Comparison of ENCODE assay signal across 19 cellular contexts in genomic region chr14:76163668-76164363, GRCh38. TPM values are rescaled to one million over a fixed set of nuclear protein-coding genes. Genes with fewer than 3 reads are reported as not detected.
A peak's percentile ranks its signal among the peaks of the same experiment; 100 is the strongest.
DNase-seq lines count a peak whose midpoint lies in the region; ATAC-seq, FAIRE-seq and TF ChIP-seq lines count a peak whose summit lies in the region.
"Had no signal": no experiment of that assay in that cellular context is flagged by ENCODE, and none has a peak within 500 bp of the region (broad histone marks: within the 10 kb centered on the region; RNA-seq: fewer than 3 reads in every experiment).

No MANE protein-coding gene starts in this region.

- no peak overlapping the region for H3K4me3 Mint-ChIP-seq in CD14-positive monocyte
- no peak overlapping the region for H3K4me3 Mint-ChIP-seq in naive thymus-derived CD4-positive, alpha-beta T cell
- H3K4me3 Mint-ChIP-seq: CD8-positive, alpha-beta T cell; GM23338 had no signal

- DNase-seq in CD14-positive monocyte (ENCODE audit: low spot score) (no peak), GM12878 (ENCODE audit: low read depth, low spot score) (no peak), left ventricle myocardium inferior (no peak), sigmoid colon (no peak), frontal cortex (ENCODE audit: low spot score in 2 of 2) (no peak), GM19240 (ENCODE audit: insufficient read length, low spot score) (no peak)
- no peak for DNase-seq in naive thymus-derived CD4-positive, alpha-beta T cell
- DNase-seq: CD8-positive, alpha-beta T cell; DMS79; KG1; NCI-H1092 treated with DMSO at 0.1 percent for 48 hours; NCI-H2081 treated with DMSO at 0.1 percent for 48 hours; NCI-H510A treated with DMSO at 0.1 percent for 48 hours; NCI-H82; Peyer's patch; SHP77 had no signal

- CTCF ChIA-PET in GM12878 (lab: Yijun Ruan, JAX) = interaction anchor here (1.2 to 2.9 kb wide), 4 partner anchors 11 to 455 kb away, joined by 3 to 13 read pairs (median 6); partner anchors contain the start of gene GPATCH2L
- CTCF ChIA-PET in naive thymus-derived CD4-positive, alpha-beta T cell (lab: Charles Lee) = no interaction called here

- H3K4me3 ChIP-seq in GM12878 (no peak overlapping the region), left ventricle myocardium inferior (peak overlapping the region; percentile 10), sigmoid colon (no peak overlapping the region)
- H3K4me3 ChIP-seq in naive thymus-derived CD4-positive, alpha-beta T cell (ENCODE audit: low read length) = no peak overlapping the region
- H3K4me3 ChIP-seq: GM23338, Peyer's patch had no signal

- BruUV-seq in GM12878 (replicated peaks; lab: Mats Ljungman, UMichigan) = no TSS peak

- in situ Hi-C loops in GM12878 (cut with MboI) = no loop called here

- TF ChIP-seq EP300 in GM12878 (IDR thresholded peaks at IDR 0.05; ENCODE audit: borderline replicate concordance in 1 of 2, control insufficient read depth in 1 of 2, low read depth in 2 of 2, low read length in 2 of 2) = no peak
- no peak for TF ChIP-seq EP300 in sigmoid colon (IDR thresholded peaks at IDR 0.05)

- 81% methylated on average over 8 of the region's 8 CpGs for WGBS in GM12878 (ENCODE audit: insufficient coverage, insufficient replicate concordance, low lambda C conversion rate, missing lambda C conversion rate)
- WGBS in sigmoid colon, 2 donors = 83 to 90% methylated on average over 8 of the region's 8 CpGs

- peaks cover 9 to 32% of the 10 kb centered on the region in 2 experiments for H3K36me3 ChIP-seq in GM12878 (ENCODE audit: control insufficient read depth in 2 of 2, insufficient read depth in 2 of 2, low read length in 1 of 2)
- peaks cover 38% of the 10 kb centered on the region for H3K36me3 ChIP-seq in left ventricle myocardium inferior
- peaks cover 15 to 38% (median 29%) of the 10 kb centered on the region in 4 donors for H3K36me3 ChIP-seq in sigmoid colon
- peaks cover 15 to 37% (median 19%) of the 10 kb centered on the region in 3 experiments for H3K36me3 ChIP-seq in naive thymus-derived CD4-positive, alpha-beta T cell (ENCODE audit: control insufficient read depth in 2 of 3, insufficient read depth in 3 of 3, low read length in 3 of 3)

- intact Hi-C loops in CD14-positive monocyte (cut with micrococcal nuclease) = no loop called here
- intact Hi-C loops in GM12878 (cut with micrococcal nuclease; ENCODE audit: unreplicated experiment) = no loop called here
- intact Hi-C loops in left ventricle myocardium inferior (cut with micrococcal nuclease) = no loop called here
- intact Hi-C loops in sigmoid colon (cut with DNase I) = no loop called here
- intact Hi-C loops in naive thymus-derived CD4-positive, alpha-beta T cell (cut with micrococcal nuclease) = no loop called here

- no peak for TF ChIP-seq POLR2A in GM12878 (IDR thresholded peaks at IDR 0.05; ENCODE audit: low read depth, low read length)
- TF ChIP-seq POLR2A in sigmoid colon (IDR thresholded peaks at IDR 0.05) = no peak

- no peak for TF ChIP-seq RAD21 in GM12878 (IDR thresholded peaks at IDR 0.05; ENCODE audit: insufficient read depth, low read depth, low read length)

- ATAC-seq in GM12878 (peak; percentile 35), GM19324 (IDR thresholded peaks at IDR 0.05; ENCODE audit: low FRiP score, unreplicated experiment) (no peak)
- ATAC-seq in naive thymus-derived CD4-positive, alpha-beta T cell = no peak
- ATAC-seq: CD8-positive, alpha-beta T cell; GM23338 had no signal

- H3K9me3 ChIP-seq in GM12878 (replicated peaks; ENCODE audit: control insufficient read depth, insufficient read depth, low read length) = peaks cover 3% of the 10 kb centered on the region; the same call in 1 of the 3 replicates
- H3K9me3 ChIP-seq in left ventricle myocardium inferior (replicated peaks) = no peaks in the 10 kb centered on the region
- no peaks in the 10 kb centered on the region for H3K9me3 ChIP-seq in sigmoid colon
- H3K9me3 ChIP-seq in naive thymus-derived CD4-positive, alpha-beta T cell (ENCODE audit: control insufficient read depth in 2 of 3, low read length in 3 of 3) = no peaks in the 10 kb centered on the region
- H3K9me3 ChIP-seq: Peyer's patch had no signal

- H3K36me3 Mint-ChIP-seq in CD14-positive monocyte = peaks cover 52 to 81% of the 10 kb centered on the region in 2 donors
- peaks cover 27 to 71% (median 58%) of the 10 kb centered on the region in 5 donors for H3K36me3 Mint-ChIP-seq in naive thymus-derived CD4-positive, alpha-beta T cell

- peaks cover 72% of the 10 kb centered on the region for H3K79me2 ChIP-seq in GM12878 (ENCODE audit: control insufficient read depth, insufficient read depth, low read length)

- peak overlapping the region in 5 of 7 donors; percentile 0 to 59 (median 7) for H3K27ac Mint-ChIP-seq in CD14-positive monocyte
- H3K27ac Mint-ChIP-seq in naive thymus-derived CD4-positive, alpha-beta T cell = no peak overlapping the region
- H3K27ac Mint-ChIP-seq: CD8-positive, alpha-beta T cell; GM23338 had no signal

- no peak overlapping the region for H3K9ac ChIP-seq in GM12878 (ENCODE audit: control insufficient read depth, insufficient read depth, low read length)

- RAD21 ChIA-PET in GM12878 (lab: Charles Lee; ENCODE audit: unreplicated experiment) = interaction anchor here (3.1 kb wide), 1 partner anchor 41 kb away, joined by 12 read pairs; no protein-coding TSS in a partner anchor

- no peaks in the 10 kb centered on the region for H3K27me3 ChIP-seq in GM12878 (replicated peaks in 1 of 2; ENCODE audit: control insufficient read depth in 2 of 2, insufficient read depth in 2 of 2, low read length in 1 of 2)
- H3K27me3 ChIP-seq in left ventricle myocardium inferior (ENCODE audit: low read depth) = no peaks in the 10 kb centered on the region
- no peaks in the 10 kb centered on the region for H3K27me3 ChIP-seq in sigmoid colon
- H3K27me3 ChIP-seq in naive thymus-derived CD4-positive, alpha-beta T cell (ENCODE audit: control insufficient read depth in 2 of 2, insufficient read depth in 2 of 2, low read length in 2 of 2) = no peaks in the 10 kb centered on the region
- H3K27me3 ChIP-seq: Peyer's patch had no signal

- H3K9me3 Mint-ChIP-seq in CD14-positive monocyte = no peaks in the 10 kb centered on the region
- H3K9me3 Mint-ChIP-seq in naive thymus-derived CD4-positive, alpha-beta T cell = peaks cover 0 to 5% (median 0%) of the 10 kb centered on the region in 11 donors
- H3K9me3 Mint-ChIP-seq: GM23338 had no signal

- H3K27ac ChIP-seq in GM12878 (ENCODE audit: control insufficient read depth, insufficient read depth) = no peak overlapping the region
- H3K27ac ChIP-seq in left ventricle myocardium inferior (replicated peaks) = peak overlapping the region; percentile 73
- H3K27ac ChIP-seq in sigmoid colon = peak overlapping the region; percentile 53 to 69 (median 59)
- H3K27ac ChIP-seq in naive thymus-derived CD4-positive, alpha-beta T cell (ENCODE audit: low read depth, low read length) = no peak overlapping the region
- H3K27ac ChIP-seq: Peyer's patch had no signal

- H3K4me2 ChIP-seq in GM12878 (ENCODE audit: control insufficient read depth, insufficient read depth) = no peak overlapping the region
- H3K4me2 ChIP-seq: GM23338 had no signal

- no peak for TF ChIP-seq CTCF in CD14-positive monocyte (IDR thresholded peaks at IDR 0.05)
- TF ChIP-seq CTCF in GM12878 (IDR thresholded peaks at IDR 0.05 in 2 of 3, conservative IDR thresholded peaks at IDR 0.05 in 1 of 3; ENCODE audit: control insufficient read depth in 2 of 3, extremely low read depth in 1 of 3, insufficient read depth in 1 of 3, low read depth in 3 of 3, low read length in 3 of 3) = no peak
- TF ChIP-seq CTCF in left ventricle myocardium inferior (IDR thresholded peaks at IDR 0.05; ENCODE audit: borderline replicate concordance) = no peak
- TF ChIP-seq CTCF in sigmoid colon (IDR thresholded peaks at IDR 0.05) = no peak

- no peaks in the 10 kb centered on the region for H3K27me3 Mint-ChIP-seq in CD14-positive monocyte (ENCODE audit: low read depth in 3 of 3)
- H3K27me3 Mint-ChIP-seq in naive thymus-derived CD4-positive, alpha-beta T cell = no peaks in the 10 kb centered on the region

- FAIRE-seq in GM12878 (lab: Jason Lieb, UNC) (no peak), frontal cortex (lab: Jason Lieb, UNC) (no peak)
- FAIRE-seq: D721Med had no signal

- POLR2A ChIA-PET in GM12878 (lab: Charles Lee) = no interaction called here
- POLR2A ChIA-PET in naive thymus-derived CD4-positive, alpha-beta T cell (lab: Charles Lee) = no interaction called here

- H3K4me1 ChIP-seq in GM12878 (ENCODE audit: control insufficient read depth, insufficient read depth, low read length) = no peaks in the 10 kb centered on the region; the same call in none of the 2 replicates
- H3K4me1 ChIP-seq in left ventricle myocardium inferior = peaks cover 32% of the 10 kb centered on the region
- peaks cover 0 to 27% (median 17%) of the 10 kb centered on the region in 4 donors for H3K4me1 ChIP-seq in sigmoid colon
- peaks cover 0 to 4% of the 10 kb centered on the region in 2 donors for H3K4me1 ChIP-seq in naive thymus-derived CD4-positive, alpha-beta T cell (ENCODE audit: control insufficient read depth in 2 of 2, insufficient read depth in 2 of 2, low read length in 2 of 2)
- H3K4me1 ChIP-seq: Peyer's patch had no signal

- SMC1A ChIA-PET in GM12878 (lab: Charles Lee; ENCODE audit: uncharacterized antibody, unreplicated experiment) = interaction anchor here (2.6 to 4.7 kb wide), 6 partner anchors 8 to 30 kb away, joined by 12 to 31 read pairs (median 18); no protein-coding TSS in a partner anchor

- H4K20me1 ChIP-seq in GM12878 (ENCODE audit: control insufficient read depth, insufficient read depth) = no peaks in the 10 kb centered on the region

- peaks cover 3% of the 10 kb centered on the region for H3K4me1 Mint-ChIP-seq in CD14-positive monocyte
- H3K4me1 Mint-ChIP-seq in naive thymus-derived CD4-positive, alpha-beta T cell = peaks cover 11 to 74% (median 48%) of the 10 kb centered on the region in 7 donors
- H3K4me1 Mint-ChIP-seq: GM23338 had no signal

- H2AFZ ChIP-seq in GM12878 (ENCODE audit: control insufficient read depth, low read depth, low read length) = no peak overlapping the region
- H2AFZ ChIP-seq: GM23338 had no signal

RNA-seq across cellular contexts. Expression of gene GPATCH2L, which starts 12.1 kb away (rescaled TPM):
- polyA plus RNA-seq in CD14-positive monocyte (10 to 100 TPM; 10.6 to 13.8 TPM), GM12878 (2011; rRNA removed) (45.0 and 45.6 TPM in 2 replicates), GM12878 (2014; fragmentation: Illumina TruSeq; extraction: Trizol) (20.4 and 24.3 TPM in 2 replicates), GM12878 (2014; fragmentation: Nextera tagmentation; extraction: Ambion mirVana) (10 to 100 TPM in 1 of 2 experiments, 1 to 10 TPM in 1; 9.1 to 12.9 TPM), GM12878 (2014; rRNA removed) (16.6 and 22.5 TPM in 2 replicates), GM12878 (2016; fragmentation: Nextera tagmentation; extraction: Ambion mirVana) (10 to 100 TPM; 20.8 to 26.3 TPM), sigmoid colon (10 to 100 TPM in 1 of 3 donors, 1 to 10 TPM in 2; 1.8 to 11.4 (median 2.1) TPM)
- total RNA-seq in GM12878 (2013; cell fraction: nucleolus; rRNA removed) = 1,448 and 1,558 TPM in 2 replicates
- total RNA-seq in GM12878 (2014; rRNA removed) (31.7 and 32.9 TPM in 2 replicates), GM12878 (2014; rRNA removed; fragmentation: Illumina TruSeq; extraction: Trizol) (27.6 and 30.4 TPM in 2 replicates), GM12878 (2021) (42.6 and 50.9 TPM in 2 replicates), left ventricle myocardium inferior (26.5 TPM), sigmoid colon (10 to 100 TPM; 40.7 to 76.4 (median 47.9) TPM), frontal cortex (83.2 TPM)
- polyA plus RNA-seq in GM12878 (2011; ENCODE audit: low read depth) = 30.7 TPM
- polyA plus RNA-seq in GM12878 (2011; cell fraction: cytosol; rRNA removed) = 25.7 and 30.3 TPM in 2 replicates
- 105 and 112 TPM in 2 replicates for polyA plus RNA-seq in GM12878 (2011; cell fraction: nucleus; rRNA removed)
- 29.1 and 43.6 TPM in 2 replicates for polyA plus RNA-seq in GM12878 (2012)
- polyA minus RNA-seq in GM12878 (2011; rRNA and poly(A)+ RNA removed) = 93.9 and 121 TPM in 2 replicates
- polyA minus RNA-seq in GM12878 (2011; cell fraction: cytosol; rRNA and poly(A)+ RNA removed) = 19.6 and 22.5 TPM in 2 replicates
- polyA minus RNA-seq in GM12878 (2011; cell fraction: nucleus; rRNA and poly(A)+ RNA removed) = 154 and 176 TPM in 2 replicates
- 10 to 100 TPM; 60.4 to 83.1 (median 66.6) TPM for total RNA-seq in naive thymus-derived CD4-positive, alpha-beta T cell
- 10 to 100 TPM in 1 of 2 donors, 1 to 10 TPM in 1; 8.7 to 16.7 TPM for polyA plus RNA-seq in naive thymus-derived CD4-positive, alpha-beta T cell

Comparison
In these comparisons a context has a peak if more than half of its experiments do, and no peak if none do; other contexts are left out.
1. H3K27ac Mint-ChIP-seq: peak in CD14-positive monocyte (5 of 7); none in naive thymus-derived CD4-positive, alpha-beta T cell (0 of 9).
2. H3K27ac ChIP-seq: peak in left ventricle myocardium inferior (single experiment) and sigmoid colon (4 of 4); none in GM12878 (single experiment) and naive thymus-derived CD4-positive, alpha-beta T cell (single experiment).